In the genomic region with DNA sequence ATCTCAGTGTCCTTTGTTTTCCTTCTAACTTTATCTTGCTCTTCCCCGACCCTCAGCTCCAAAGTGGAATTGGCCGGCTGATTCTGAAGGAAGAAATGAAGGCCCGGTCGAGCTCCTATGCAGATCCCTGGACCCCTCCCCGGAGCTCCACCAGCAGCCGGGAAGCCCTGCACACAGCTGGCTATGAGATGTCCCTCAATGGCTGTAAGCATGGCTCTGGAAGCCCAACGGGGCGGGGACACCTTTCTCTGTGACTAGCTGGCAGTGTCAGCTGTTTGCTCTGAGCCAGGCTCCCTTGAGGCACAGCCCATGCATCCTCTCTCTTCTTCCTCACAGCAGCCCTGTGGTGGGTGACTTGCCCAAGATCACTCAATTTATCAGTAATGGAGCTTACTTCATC, we compare ENCODE assay signal across 25 cellular contexts.
"Had no signal": no experiment of that assay in that cellular context is flagged by ENCODE, and none has a peak within 500 bp of the region (broad histone marks: within the 10 kb centered on the region; RNA-seq: fewer than 3 reads in every experiment).

No MANE protein-coding gene starts in this region.

- H3K9me3 ChIP-seq: colonic mucosa, esophagus muscularis mucosa, esophagus squamous epithelium, gastrocnemius medialis, gastroesophageal sphincter, heart left ventricle, heart right ventricle had no signal

- H3K4me3 ChIP-seq: colonic mucosa, coronary artery, dorsolateral prefrontal cortex, esophagus muscularis mucosa, esophagus squamous epithelium, gastrocnemius medialis, gastroesophageal sphincter, heart left ventricle, heart right ventricle had no signal

- DNase-seq: colonic mucosa; cortex of kidney; dermis blood vessel endothelial cell; dorsolateral prefrontal cortex; effector CD4-positive, alpha-beta T cell; effector CD8-positive, alpha-beta T cell; effector memory CD4-positive, alpha-beta T cell; effector memory CD8-positive, alpha-beta T cell; endodermal cell; erythroblast; esophagus squamous epithelium; foreskin fibroblast; foreskin keratinocyte; foreskin melanocyte; gastrocnemius medialis; glutamatergic neuron; head of caudate nucleus; heart left ventricle; heart right ventricle had no signal

- H3K4me3 Mint-ChIP-seq: dendritic cell treated with granulocyte-macrophage colony-stimulating factor and Interleukin-4, amounts not matched to agents 40 ng/mL and 50 ng/mL, for 4 days; effector memory CD8-positive, alpha-beta T cell; endodermal cell had no signal

- H3K36me3 ChIP-seq: colonic mucosa had no signal

- H3K27ac Mint-ChIP-seq: dendritic cell treated with granulocyte-macrophage colony-stimulating factor and Interleukin-4, amounts not matched to agents 40 ng/mL and 50 ng/mL, for 4 days; effector memory CD8-positive, alpha-beta T cell; endodermal cell had no signal

- H3K4me1 ChIP-seq: colonic mucosa, esophagus muscularis mucosa, esophagus squamous epithelium, foreskin keratinocyte, gastrocnemius medialis, gastroesophageal sphincter, heart left ventricle, heart right ventricle had no signal

- ATAC-seq: effector memory CD8-positive, alpha-beta T cell; esophagus mucosa; foreskin keratinocyte; gastrocnemius medialis; gastroesophageal sphincter; heart left ventricle; heart right ventricle had no signal

- H3K27me3 ChIP-seq: colonic mucosa, dorsolateral prefrontal cortex, esophagus muscularis mucosa, esophagus squamous epithelium, foreskin keratinocyte, gastrocnemius medialis, gastroesophageal sphincter, heart left ventricle, heart right ventricle had no signal

- H3K9me3 Mint-ChIP-seq: dendritic cell treated with granulocyte-macrophage colony-stimulating factor and Interleukin-4, amounts not matched to agents 40 ng/mL and 50 ng/mL, for 4 days; effector memory CD8-positive, alpha-beta T cell; endodermal cell had no signal

- H3K27ac ChIP-seq: colonic mucosa, coronary artery, dorsolateral prefrontal cortex, epithelial cell of prostate, esophagus muscularis mucosa, esophagus squamous epithelium, foreskin keratinocyte, gastrocnemius medialis, gastroesophageal sphincter, heart left ventricle, heart right ventricle had no signal

- H3K4me1 Mint-ChIP-seq: endodermal cell had no signal
